10 cellular contexts compared by ENCODE assay signal in genomic region chr1:209899948-209900347, GRCh38. TPM values are rescaled to one million over a fixed set of nuclear protein-coding genes. Genes with fewer than 3 reads are reported as not detected.
DNase-seq lines count a peak whose midpoint lies in the region; ATAC-seq, FAIRE-seq and TF ChIP-seq lines count a peak whose summit lies in the region.
"Had no signal": no experiment of that assay in that cellular context is flagged by ENCODE, and none has a peak within 500 bp of the region (broad histone marks: within the 10 kb centered on the region; RNA-seq: fewer than 3 reads in every experiment).

No MANE protein-coding gene starts in this region.

- peaks cover 0 to 6% of the 10 kb centered on the region in 2 experiments; a peak in 1 of 4 replicates for H3K4me1 ChIP-seq in HCT116 (ENCODE audit: control insufficient read depth in 1 of 2, insufficient read depth in 2 of 2, low read length in 2 of 2)
- H3K4me1 ChIP-seq in osteoblast (ENCODE audit: insufficient read depth, low read length) = peaks cover 33% of the 10 kb centered on the region
- no peaks in the 10 kb centered on the region for H3K4me1 ChIP-seq in pancreas

- peaks cover 6% of the 10 kb centered on the region for H3K27me3 Mint-ChIP-seq in activated CD4-positive, alpha-beta T cell treated with anti-CD3 and anti-CD28 coated beads for 36 hours
- no peaks in the 10 kb centered on the region for H3K27me3 Mint-ChIP-seq in WTC11 (ENCODE audit: low read depth)

- H3K4me3 ChIP-seq in HCT116 (replicated peaks in 1 of 2; ENCODE audit: low read depth in 1 of 2, low read length in 2 of 2) = no peak overlapping the region
- H3K4me3 ChIP-seq in osteoblast (ENCODE audit: insufficient read depth, low read length) = no peak overlapping the region
- no peak overlapping the region for H3K4me3 ChIP-seq in pancreas

- intact Hi-C loops in activated CD4-positive, alpha-beta T cell treated with anti-CD3 and anti-CD28 coated beads for 36 hours (cut with DNase I, micrococcal nuclease) = no loop called here
- intact Hi-C loops in HCT116 (cut with micrococcal nuclease) (no loop called here), pancreas (cut with DNase I) (no loop called here)

- H3K27ac Mint-ChIP-seq in activated CD4-positive, alpha-beta T cell treated with anti-CD3 and anti-CD28 coated beads for 36 hours = no peak overlapping the region
- H3K27ac Mint-ChIP-seq in WTC11 = no peak overlapping the region
- H3K27ac Mint-ChIP-seq: T-helper 1 cell treated with Interleukin-12 subunit alpha and Interleukin-12 subunit beta and Interleukin-4 antibody, amounts not matched to agents 30 μg/mL and 1 μg/mL, for 36 hours had no signal

- H2AFZ ChIP-seq in HCT116 (ENCODE audit: low read depth, low read length, poor library complexity, severe bottlenecking) (no peak overlapping the region), osteoblast (ENCODE audit: low read length) (no peak overlapping the region)

- H3K27me3 ChIP-seq in HCT116 (ENCODE audit: insufficient read depth, low read length) = no peaks in the 10 kb centered on the region
- H3K27me3 ChIP-seq in osteoblast (ENCODE audit: insufficient read depth, low read length) = no peaks in the 10 kb centered on the region
- no peaks in the 10 kb centered on the region for H3K27me3 ChIP-seq in pancreas

- no peak overlapping the region for H3K4me3 Mint-ChIP-seq in activated CD4-positive, alpha-beta T cell treated with anti-CD3 and anti-CD28 coated beads for 36 hours
- no peak overlapping the region for H3K4me3 Mint-ChIP-seq in WTC11
- H3K4me3 Mint-ChIP-seq: central memory CD8-positive, alpha-beta T cell; T-helper 1 cell treated with Interleukin-12 subunit alpha and Interleukin-12 subunit beta and Interleukin-4 antibody, amounts not matched to agents 30 μg/mL and 1 μg/mL, for 36 hours had no signal

- peak; percentile 44 for TF ChIP-seq RAD21 in HCT116 (IDR thresholded peaks at IDR 0.05; ENCODE audit: low read depth)

- 41 to 45% methylated on average over 3 of the region's 3 CpGs for WGBS in pancreas, 2 donors

- CTCF ChIA-PET in activated CD4-positive, alpha-beta T cell treated with anti-CD3 and anti-CD28 coated beads for 36 hours (lab: Charles Lee) = interaction anchor here (0.6 to 2.0 kb wide), 10 partner anchors 9 to 442 kb away, joined by 3 to 12 read pairs (median 4); no protein-coding TSS in a partner anchor
- CTCF ChIA-PET in HCT116 (lab: Charles Lee) (interaction anchor here (0.7 to 1.8 kb wide), 10 partner anchors 9 to 244 kb away, joined by 3 to 12 read pairs (median 4); no protein-coding TSS in a partner anchor), WTC11 (lab: Charles Lee) (interaction anchor here (0.6 to 2.3 kb wide), 39 partner anchors 9 to 411 kb away, joined by 3 to 24 read pairs (median 4); partner anchors contain the start of gene SYT14)

- peak; percentile 61 for DNase-seq in activated CD4-positive, alpha-beta T cell treated with anti-CD3 and anti-CD28 coated beads for 36 hours
- no peak for DNase-seq in activated CD4-positive, alpha-beta T cell treated with anti-CD3 and anti-CD28 coated beads, Interleukin-2, amount 50 U/mL, for 1 hour
- peak; percentile 22 for DNase-seq in HCT116 (ENCODE audit: low read depth, low spot score)
- peak; percentile 82 for DNase-seq in WTC11 (ENCODE audit: low spot score)
- DNase-seq in osteoblast (ENCODE audit: insufficient read length, low spot score, missing footprints) = peak; percentile 51
- no peak for DNase-seq in pancreas
- DNase-seq in NOMO-1 treated with dmso at 0.1 percent for 144 hours (lab: John Stamatoyannopoulos, UW; ENCODE audit: unreplicated experiment) = no peak

- H3K4me1 Mint-ChIP-seq in activated CD4-positive, alpha-beta T cell treated with anti-CD3 and anti-CD28 coated beads for 36 hours = peaks cover 8% of the 10 kb centered on the region
- peaks cover 2% of the 10 kb centered on the region for H3K4me1 Mint-ChIP-seq in WTC11
- H3K4me1 Mint-ChIP-seq: central memory CD8-positive, alpha-beta T cell had no signal

- no peak for ATAC-seq in activated CD4-positive, alpha-beta T cell treated with anti-CD3 and anti-CD28 coated beads for 36 hours
- ATAC-seq in HCT116 (peak; percentile 97), WTC11 (peak; percentile 99), pancreas (no peak), HG03460 (IDR thresholded peaks at IDR 0.05; ENCODE audit: unreplicated experiment) (no peak)

- no peaks in the 10 kb centered on the region for H3K36me3 ChIP-seq in HCT116 (ENCODE audit: control insufficient read depth in 1 of 2, insufficient read depth in 2 of 2, low read length in 2 of 2)
- H3K36me3 ChIP-seq in osteoblast (ENCODE audit: insufficient read depth, low read length) = no peaks in the 10 kb centered on the region
- no peaks in the 10 kb centered on the region for H3K36me3 ChIP-seq in pancreas

- POLR2A ChIA-PET in activated CD4-positive, alpha-beta T cell treated with anti-CD3 and anti-CD28 coated beads for 36 hours (lab: Charles Lee) = no interaction called here
- POLR2A ChIA-PET in HCT116 (lab: Charles Lee) (no interaction called here), WTC11 (lab: Charles Lee) (interaction anchor here (0.5 kb wide), 1 partner anchor 69 kb away, joined by 4 read pairs; no protein-coding TSS in a partner anchor)

- peak; percentile 27 to 85 (median 77); a peak in 5 of 6 replicates for TF ChIP-seq CTCF in HCT116 (IDR thresholded peaks at IDR 0.05 in 2 of 3, conservative IDR thresholded peaks at IDR 0.05 in 1 of 3; ENCODE audit: borderline replicate concordance in 1 of 3, insufficient read depth in 1 of 3, low read depth in 2 of 3, low read length in 2 of 3)
- peak; percentile 69 for TF ChIP-seq CTCF in WTC11 (IDR thresholded peaks at IDR 0.05)
- peak; percentile 42 for TF ChIP-seq CTCF in osteoblast (IDR thresholded peaks at IDR 0.05; ENCODE audit: extremely low read depth, low read depth, low read length)
- no peak for TF ChIP-seq CTCF in pancreas (IDR thresholded peaks at IDR 0.05)

- H3K4me2 ChIP-seq in HCT116 (ENCODE audit: low read length) (no peak overlapping the region), osteoblast (ENCODE audit: insufficient read depth, low read length) (no peak overlapping the region)

- H3K79me2 ChIP-seq in HCT116 (ENCODE audit: insufficient read depth, low read length) (no peaks in the 10 kb centered on the region), osteoblast (ENCODE audit: insufficient read depth, low read length) (no peaks in the 10 kb centered on the region)

- no peaks in the 10 kb centered on the region for H3K9me3 Mint-ChIP-seq in activated CD4-positive, alpha-beta T cell treated with anti-CD3 and anti-CD28 coated beads for 36 hours (ENCODE audit: low read depth)
- H3K9me3 Mint-ChIP-seq in WTC11 = peaks cover 7% of the 10 kb centered on the region; the same call in 1 of the 2 replicates
- H3K9me3 Mint-ChIP-seq: central memory CD8-positive, alpha-beta T cell; T-helper 1 cell treated with Interleukin-12 subunit alpha and Interleukin-12 subunit beta and Interleukin-4 antibody, amounts not matched to agents 30 μg/mL and 1 μg/mL, for 36 hours had no signal

- no peak for FAIRE-seq in pancreas (lab: Jason Lieb, UNC)

- no peaks in the 10 kb centered on the region for H4K20me1 ChIP-seq in HCT116 (ENCODE audit: insufficient read depth)
- H4K20me1 ChIP-seq in osteoblast (ENCODE audit: insufficient read depth, low read length) = no peaks in the 10 kb centered on the region

- no TSS peak for BruUV-seq in HCT116 (replicated peaks; lab: Mats Ljungman, UMichigan)

- no peak overlapping the region for H3K9ac ChIP-seq in HCT116 (ENCODE audit: low read length)

- no peaks in the 10 kb centered on the region for H3K9me2 ChIP-seq in HCT116 (ENCODE audit: insufficient read depth)

- RAD21 ChIA-PET in HCT116 (lab: Charles Lee; ENCODE audit: low non-redundant PET in 1 of 2, low total read pairs in 2 of 2, uncharacterized antibody in 2 of 2, unreplicated experiment in 2 of 2) = no interaction called here

- TF ChIP-seq POLR2A in HCT116 (IDR thresholded peaks at IDR 0.05; ENCODE audit: borderline replicate concordance, extremely low read depth, insufficient read depth, insufficient read length) = no peak

- no peak overlapping the region for H3K27ac ChIP-seq in HCT116 (ENCODE audit: low read depth, low read length)
- H3K27ac ChIP-seq in osteoblast (ENCODE audit: low read depth, low read length) = peak overlapping the region; percentile 36
- no peak overlapping the region for H3K27ac ChIP-seq in pancreas

- no peaks in the 10 kb centered on the region for H3K36me3 Mint-ChIP-seq in activated CD4-positive, alpha-beta T cell treated with anti-CD3 and anti-CD28 coated beads for 36 hours (ENCODE audit: low read depth)
- no peaks in the 10 kb centered on the region for H3K36me3 Mint-ChIP-seq in WTC11

- H3K9me3 ChIP-seq in HCT116 (ENCODE audit: control insufficient read depth in 1 of 2, insufficient read depth in 1 of 2, low read depth in 1 of 2, low read length in 2 of 2) (no peaks in the 10 kb centered on the region), osteoblast (ENCODE audit: low read depth, low read length) (no peaks in the 10 kb centered on the region), pancreas (no peaks in the 10 kb centered on the region)

TF ChIP-seq in HCT116, 20 proteins besides CTCF, POLR2A, EP300 and RAD21:
- TF ChIP-seq CEBPB (IDR thresholded peaks at IDR 0.05; ENCODE audit: low read depth) = no peak

TF ChIP-seq in WTC11, 78 proteins besides CTCF, POLR2A, EP300 and RAD21 (continues in another document):
- no peak for TF ChIP-seq ZNF416 (CRISPR knock-in tag; IDR thresholded peaks at IDR 0.05)

RNA-seq across cellular contexts. Expression of gene SYT14, which starts 38.1 kb away (rescaled TPM):
- total RNA-seq in activated CD4-positive, alpha-beta T cell treated with anti-CD3 and anti-CD28 coated beads for 36 hours = not detected
- total RNA-seq in HCT116 (2021; ENCODE audit: unreplicated experiment) (0.07 TPM), WTC11 (2021) (10.6 to 12.0 TPM (median 10.9 TPM) in 3 replicates), osteoblast (0.29 and 0.36 TPM in 2 replicates), pancreas (1 to 10 TPM in 1 of 6 donors, under 1 TPM in 5; 0.14 to 1.0 (median 0.54) TPM)
- not detected in 2 replicates for polyA plus RNA-seq in HCT116 (2012)
- 1 to 10 TPM in 1 of 2 donors, under 1 TPM in 1; 0.27 to 1.2 TPM for polyA plus RNA-seq in pancreas

Comparison
In these comparisons a context has a peak if more than half of its experiments do, and no peak if none do; other contexts are left out.
1. DNase-seq: peak in activated CD4-positive, alpha-beta T cell treated with anti-CD3 and anti-CD28 coated beads for 36 hours (single experiment), HCT116 (single experiment), WTC11 (single experiment) and osteoblast (single experiment); none in activated CD4-positive, alpha-beta T cell treated with anti-CD3 and anti-CD28 coated beads, Interleukin-2, amount 50 U/mL, for 1 hour (single experiment), pancreas (0 of 6) and NOMO-1 treated with dmso at 0.1 percent for 144 hours (single experiment).
2. ATAC-seq: peak in HCT116 (single experiment) and WTC11 (single experiment); none in activated CD4-positive, alpha-beta T cell treated with anti-CD3 and anti-CD28 coated beads for 36 hours (single experiment), pancreas (0 of 4) and HG03460 (single experiment).
3. CTCF ChIP-seq: peak in HCT116 (3 of 3), WTC11 (single experiment) and osteoblast (single experiment); none in pancreas (0 of 4).